Comparison of ENCODE assay signal across 17 cellular contexts in genomic region chr3:82978368-82978767, GRCh38.
"Had no signal": no experiment of that assay in that cellular context is flagged by ENCODE, and none has a peak within 500 bp of the region (broad histone marks: within the 10 kb centered on the region; RNA-seq: fewer than 3 reads in every experiment).

No MANE protein-coding gene starts in this region.

- H3K4me3 ChIP-seq: heart left ventricle, stomach, thoracic aorta, upper lobe of right lung had no signal

- ATAC-seq: activated T-helper 17 cell treated with anti-CD3 and anti-CD28 coated beads, Interleukin-2, amount 50 U/mL, for 72 hours; effector memory CD8-positive, alpha-beta T cell; heart left ventricle; left cardiac atrium; upper lobe of right lung had no signal

- H2AFZ ChIP-seq: parathyroid adenoma had no signal

- H3K4me1 ChIP-seq: heart left ventricle, parathyroid adenoma, stomach, upper lobe of right lung had no signal

- H3K27me3 Mint-ChIP-seq: activated T-helper 17 cell treated with anti-CD3 and anti-CD28 coated beads, Interleukin-2, amount 50 U/mL, for 72 hours; dendritic cell treated with granulocyte-macrophage colony-stimulating factor and Interleukin-4, amounts not matched to agents 40 ng/mL and 50 ng/mL, for 4 days; effector memory CD8-positive, alpha-beta T cell had no signal

- H3K36me3 ChIP-seq: heart left ventricle, stomach, thoracic aorta, upper lobe of right lung had no signal

- H3K9me3 ChIP-seq: thoracic aorta, upper lobe of right lung had no signal

- H3K27ac Mint-ChIP-seq: activated T-helper 17 cell treated with anti-CD3 and anti-CD28 coated beads, Interleukin-2, amount 50 U/mL, for 72 hours; dendritic cell treated with granulocyte-macrophage colony-stimulating factor and Interleukin-4, amounts not matched to agents 40 ng/mL and 50 ng/mL, for 4 days; effector memory CD8-positive, alpha-beta T cell had no signal

- H3K79me2 ChIP-seq: parathyroid adenoma had no signal

- H3K4me3 Mint-ChIP-seq: activated T-helper 17 cell treated with anti-CD3 and anti-CD28 coated beads, Interleukin-2, amount 50 U/mL, for 72 hours; dendritic cell treated with granulocyte-macrophage colony-stimulating factor and Interleukin-4, amounts not matched to agents 40 ng/mL and 50 ng/mL, for 4 days; effector memory CD8-positive, alpha-beta T cell had no signal

- DNase-seq: activated CD4-positive, alpha-beta T cell treated with anti-CD3 and anti-CD28 coated beads for 1 hour; activated CD4-positive, alpha-beta T cell treated with anti-CD3 and anti-CD28 coated beads, Interleukin-2, amount 50 U/mL, for 4 hours; activated naive CD4-positive, alpha-beta T cell treated with Interleukin-2 at 50 U/mL for 16 hours; aorta; cerebellar nuclear complex; effector memory CD8-positive, alpha-beta T cell; heart left ventricle; left cardiac atrium; stimulated activated CD4-positive, alpha-beta T cell treated with anti-CD3 and anti-CD28 coated beads, Interleukin-12 subunit alpha, Interleukin-12 subunit beta, amount 100 ng/mL, for 4 hours; stimulated activated CD4-positive, alpha-beta T cell treated with anti-CD3 and anti-CD28 coated beads, Interleukin-2, amount 100 ng/mL, for 24 hours; stomach; upper lobe of right lung had no signal

- H3K27ac ChIP-seq: epithelial cell of prostate, heart left ventricle, parathyroid adenoma, stomach, thoracic aorta, upper lobe of right lung had no signal

- H3K27me3 ChIP-seq: heart left ventricle, stomach, upper lobe of right lung had no signal

- H3K4me1 Mint-ChIP-seq: activated T-helper 17 cell treated with anti-CD3 and anti-CD28 coated beads, Interleukin-2, amount 50 U/mL, for 72 hours had no signal
